18 cellular contexts compared by ENCODE assay signal in genomic region chr16:53904533-53904932, GRCh38.
DNase-seq lines count a peak whose midpoint lies in the region; ATAC-seq and TF ChIP-seq lines count a peak whose summit lies in the region.
"Had no signal": no experiment of that assay in that cellular context is flagged by ENCODE, and none has a peak within 500 bp of the region (broad histone marks: within the 10 kb centered on the region; RNA-seq: fewer than 3 reads in every experiment).

No MANE protein-coding gene starts in this region.

- peak; percentile 24 for DNase-seq in DMS53 (lab: John Stamatoyannopoulos, UW)
- no peak for DNase-seq in DMS53 treated with DMSO at 0.1 percent for 48 hours (lab: John Stamatoyannopoulos, UW; ENCODE audit: unreplicated experiment)
- peak; percentile 41 for DNase-seq in M059J (ENCODE audit: low read depth)
- DNase-seq in epithelial cell of esophagus (ENCODE audit: low read depth) = peak; percentile 61
- no peak for DNase-seq in psoas muscle
- DNase-seq in stimulated activated CD4-positive, alpha-beta T cell treated with anti-CD3 and anti-CD28 coated beads, Interleukin-4, amount 100 ng/mL, for 24 hours = no peak
- DNase-seq in uterus = no peak
- no peak for DNase-seq in stimulated activated CD4-positive, alpha-beta T cell treated with anti-CD3 and anti-CD28 coated beads, Interleukin-1b, Interleukin-23, amount 100 ng/mL, for 48 hours
- DNase-seq: 8988T; BE2C; CD4-positive, alpha-beta memory T cell; GF-D8; NCI-H1436; NCI-H2029; Peyer's patch; SHP77 had no signal

- H3K4me3 ChIP-seq in epithelial cell of esophagus (ENCODE audit: low read length) (no peak overlapping the region), psoas muscle (no peak overlapping the region), uterus (no peak overlapping the region)
- H3K4me3 ChIP-seq: GM23338, Peyer's patch had no signal

- no peak for TF ChIP-seq CTCF in epithelial cell of esophagus (IDR thresholded peaks at IDR 0.05; ENCODE audit: insufficient read depth, low read depth, low read length, missing control alignments)
- no peak for TF ChIP-seq CTCF in psoas muscle (IDR thresholded peaks at IDR 0.05)
- no peak for TF ChIP-seq CTCF in uterus (IDR thresholded peaks at IDR 0.05)

- intact Hi-C loops in psoas muscle (cut with DNase I) (no loop called here), uterus (cut with DNase I; ENCODE audit: low total_unique reads) (no loop called here)

- no peaks in the 10 kb centered on the region for H3K36me3 ChIP-seq in psoas muscle (ENCODE audit: insufficient read depth in 1 of 2, low read depth in 1 of 2)
- H3K36me3 ChIP-seq in uterus = no peaks in the 10 kb centered on the region
- H3K36me3 ChIP-seq: BE2C, Peyer's patch had no signal

- H3K27me3 ChIP-seq in psoas muscle (ENCODE audit: insufficient read depth in 3 of 3, low read length in 2 of 3) = no peaks in the 10 kb centered on the region
- no peaks in the 10 kb centered on the region for H3K27me3 ChIP-seq in uterus
- H3K27me3 ChIP-seq: BE2C, Peyer's patch had no signal

- H3K4me1 ChIP-seq in psoas muscle (no peaks in the 10 kb centered on the region), uterus (no peaks in the 10 kb centered on the region)
- H3K4me1 ChIP-seq: Peyer's patch had no signal

- no peaks in the 10 kb centered on the region for H3K9me3 ChIP-seq in psoas muscle
- H3K9me3 ChIP-seq in uterus = no peaks in the 10 kb centered on the region
- H3K9me3 ChIP-seq: BE2C, Peyer's patch had no signal

- ATAC-seq in psoas muscle = peak in 3 of 4 donors; percentile 67 to 85 (median 74)
- ATAC-seq: GM23338, HCT116 had no signal

- no peak for TF ChIP-seq POLR2A in uterus (IDR thresholded peaks at IDR 0.05)

- WGBS in psoas muscle, 3 donors = 57 to 79% (median 61%) methylated on average over 6 of the region's 6 CpGs

- H3K27ac ChIP-seq in psoas muscle (no peak overlapping the region), uterus (no peak overlapping the region)
- H3K27ac ChIP-seq: Peyer's patch had no signal

Comparison
In these comparisons a context has a peak if more than half of its experiments do, and no peak if none do; other contexts are left out.
1. DNase-seq: peak in DMS53 (single experiment), M059J (single experiment) and epithelial cell of esophagus (single experiment); none in DMS53 treated with DMSO at 0.1 percent for 48 hours (single experiment), psoas muscle (0 of 2), stimulated activated CD4-positive, alpha-beta T cell treated with anti-CD3 and anti-CD28 coated beads, Interleukin-4, amount 100 ng/mL, for 24 hours (single experiment), uterus (0 of 2) and stimulated activated CD4-positive, alpha-beta T cell treated with anti-CD3 and anti-CD28 coated beads, Interleukin-1b, Interleukin-23, amount 100 ng/mL, for 48 hours (single experiment).